In the genomic region with DNA sequence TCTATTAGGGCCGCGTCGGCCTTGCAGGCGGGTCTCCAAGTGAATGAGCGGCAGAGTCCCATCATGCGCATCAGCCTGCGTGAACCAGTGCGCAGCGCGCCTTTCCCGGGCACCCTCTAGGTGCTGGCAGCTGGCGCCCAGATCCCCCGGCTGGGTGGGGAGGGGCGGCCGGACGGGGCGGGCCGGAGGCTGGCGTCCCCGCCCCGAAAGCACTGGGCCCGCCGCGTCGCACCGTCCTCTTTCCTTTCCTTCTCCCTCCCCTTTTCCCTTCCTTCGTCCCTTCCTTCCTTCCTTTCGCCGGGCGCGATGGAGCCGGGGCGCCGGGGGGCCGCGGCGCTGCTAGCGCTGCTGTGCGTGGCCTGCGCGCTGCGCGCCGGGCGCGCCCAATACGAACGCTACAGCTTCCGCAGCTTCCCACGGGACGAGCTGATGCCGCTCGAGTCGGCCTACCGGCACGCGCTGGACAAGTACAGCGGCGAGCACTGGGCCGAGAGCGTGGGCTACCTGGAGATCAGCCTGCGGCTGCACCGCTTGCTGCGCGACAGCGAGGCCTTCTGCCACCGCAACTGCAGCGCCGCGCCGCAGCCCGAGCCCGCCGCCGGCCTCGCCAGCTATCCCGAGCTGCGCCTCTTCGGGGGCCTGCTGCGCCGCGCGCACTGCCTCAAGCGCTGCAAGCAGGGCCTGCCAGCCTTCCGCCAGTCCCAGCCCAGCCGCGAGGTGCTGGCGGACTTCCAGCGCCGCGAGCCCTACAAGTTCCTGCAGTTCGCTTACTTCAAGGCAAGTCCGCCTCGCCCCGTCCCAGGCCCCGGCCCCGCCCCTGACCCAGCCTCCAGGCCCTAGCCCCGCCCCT, we compare ENCODE assay signal across 8 cellular contexts. TPM values are rescaled to one million over a fixed set of nuclear protein-coding genes. Genes with fewer than 3 reads are reported as not detected.
DNase-seq lines count a peak whose midpoint lies in the region; ATAC-seq and TF ChIP-seq lines count a peak whose summit lies in the region.

A gene (plus strand): TSS at position 243 of the 850 bp plus-strand sequence. CDS start 64 bp downstream, at position 307.

- H3K4me1 ChIP-seq in ACC112 (ENCODE audit: control insufficient read depth, insufficient read depth, low read length, unreplicated experiment) (peaks cover 4% of the 10 kb centered on the region), spleen (peaks cover 14 to 77% (median 44%) of the 10 kb centered on the region in 6 donors)

- H3K36me3 Mint-ChIP-seq in activated B cell treated with CpG ODN at 0.5 μM for 24 hours (ENCODE audit: low read depth): peaks cover 3% of the 10 kb centered on the region

- H3K27me3 ChIP-seq in ACC112 (ENCODE audit: insufficient read depth, low read length) (no peaks in the 10 kb centered on the region), spleen (replicated peaks in 1 of 7) (no peaks in the 10 kb centered on the region)

- no peaks in the 10 kb centered on the region for H3K27me3 Mint-ChIP-seq in activated B cell treated with CpG ODN at 0.5 μM for 24 hours

- H3K36me3 ChIP-seq in ACC112 (ENCODE audit: insufficient read depth, low read length) (no peaks in the 10 kb centered on the region), spleen (peaks cover 0 to 15% (median 0%) of the 10 kb centered on the region in 6 donors)

- peak within 1 kb of the TSS; percentile 85 for H3K27ac Mint-ChIP-seq in activated B cell treated with CpG ODN at 0.5 μM for 24 hours

- peak; percentile 27 for DNase-seq in NCI-H2196 treated with DMSO at 0.1 percent for 48 hours (lab: John Stamatoyannopoulos, UW; ENCODE audit: unreplicated experiment)
- peak; percentile 91 for DNase-seq in activated B cell treated with CpG ODN at 0.5 μM for 24 hours
- DNase-seq in cardiac fibroblast (ENCODE audit: low read depth in 2 of 2): peak; percentile 97 to 99
- DNase-seq in inferior parietal cortex (ENCODE audit: extremely low spot score): peak; percentile 71
- DNase-seq in spleen: peak; percentile 99

- ATAC-seq in GM18519 (IDR thresholded peaks at IDR 0.05; ENCODE audit: low FRiP score, unreplicated experiment) (peak; percentile 59), HG03060 (IDR thresholded peaks at IDR 0.05; ENCODE audit: low read depth, unreplicated experiment) (peak; percentile 59), activated B cell treated with CpG ODN at 0.5 μM for 24 hours (ENCODE audit: low read depth) (peak; percentile 83)

- H3K4me3 ChIP-seq in ACC112 (ENCODE audit: low read depth, low read length) (peak within 1 kb of the TSS; percentile 90), cardiac fibroblast (replicated peaks in 1 of 2; ENCODE audit: low read depth in 2 of 2, low read length in 2 of 2) (peak within 1 kb of the TSS; percentile 64), spleen (peak within 1 kb of the TSS; percentile 76 to 92 (median 86))

- H3K4me1 Mint-ChIP-seq in activated B cell treated with CpG ODN at 0.5 μM for 24 hours: peaks cover 50% of the 10 kb centered on the region

- no peaks in the 10 kb centered on the region for H3K9me3 ChIP-seq in spleen

- POLR2A ChIA-PET in activated B cell treated with CpG ODN at 0.5 μM for 24 hours (lab: Charles Lee): interaction anchor here (0.6 to 5.1 kb wide), 4 partner anchors 17 to 1581 kb away, joined by 3 to 31 read pairs (median 4); a partner anchor contains a TSS

- CTCF ChIA-PET in activated B cell treated with CpG ODN at 0.5 μM for 24 hours (lab: Charles Lee): interaction anchor here (1.2 kb wide), 1 partner anchor 17 kb away, joined by 3 read pairs; no protein-coding TSS in a partner anchor

- WGBS in spleen, 5 donors: 0 to 1% (median 0%) methylated on average over 80 to 98 of the region's 98 CpGs

- H3K9me3 Mint-ChIP-seq in activated B cell treated with CpG ODN at 0.5 μM for 24 hours: no peaks in the 10 kb centered on the region

- intact Hi-C loops in activated B cell treated with CpG ODN at 0.5 μM for 24 hours (cut with micrococcal nuclease): loop anchor here (1.0 to 10.0 kb wide), 8 partner anchors 17 to 1581 kb away; a partner anchor contains a TSS
- intact Hi-C loops in spleen (cut with DNase I; ENCODE audit: low total_unique reads): no loop called here

- TF ChIP-seq POLR2A in spleen (IDR thresholded peaks at IDR 0.05): peak in 1 of 3 donors; percentile 56

- peak within 1 kb of the TSS; percentile 97 for H2AFZ ChIP-seq in ACC112 (ENCODE audit: low read length, unreplicated experiment)

- TF ChIP-seq CTCF in activated B cell treated with CpG ODN at 0.5 μM for 24 hours (IDR thresholded peaks at IDR 0.05): no peak
- no peak for TF ChIP-seq CTCF in cardiac fibroblast (IDR thresholded peaks at IDR 0.05; ENCODE audit: low read depth, low read length)
- peak in 3 of 11 experiments; percentile 7 to 28 (median 8) for TF ChIP-seq CTCF in spleen (IDR thresholded peaks at IDR 0.05 in 8 of 11, conservative IDR thresholded peaks at IDR 0.05 in 3 of 11)

- H3K4me3 Mint-ChIP-seq in activated B cell treated with CpG ODN at 0.5 μM for 24 hours: peak within 1 kb of the TSS; percentile 87

- H3K27ac ChIP-seq in ACC112 (ENCODE audit: low read depth, low read length) (peak within 1 kb of the TSS; percentile 78), spleen (peak within 1 kb of the TSS; percentile 90 to 99 (median 96))

- H3K79me2 ChIP-seq in ACC112 (ENCODE audit: control insufficient read depth, insufficient read depth, low read length, unreplicated experiment): peaks cover 38% of the 10 kb centered on the region

RNA-seq across cellular contexts. Expression of the gene that starts here (rescaled TPM):
- total RNA-seq in activated B cell treated with CpG ODN at 0.5 μM for 24 hours: 36.5 and 36.6 TPM in 2 replicates
- total RNA-seq in spleen: 100 to 1,000 TPM in 5 of 7 donors, 10 to 100 TPM in 2; 64.8 to 156 (median 119) TPM
- polyA plus RNA-seq in spleen: 10 to 100 TPM; 37.9 to 46.8 (median 38.1) TPM

Comparison
In these comparisons a context has a peak if more than half of its experiments do, and no peak if none do; other contexts are left out.
1. Peak in every context shown above with its lines: DNase-seq, ATAC-seq, H3K4me3 ChIP-seq and H3K27ac ChIP-seq.
2. DNase-seq: peak in every context shown above with its lines; median percentile 99 in spleen; 98 in cardiac fibroblast; 91 in activated B cell treated with CpG ODN at 0.5 μM for 24 hours; 71 in inferior parietal cortex; 27 in NCI-H2196 treated with DMSO at 0.1 percent for 48 hours.